15 cellular contexts compared by ENCODE assay signal in genomic region chr16:12544477-12545291, GRCh38.
DNase-seq lines count a peak whose midpoint lies in the region; ATAC-seq, FAIRE-seq and TF ChIP-seq lines count a peak whose summit lies in the region.
"Had no signal": no experiment of that assay in that cellular context is flagged by ENCODE, and none has a peak within 500 bp of the region (broad histone marks: within the 10 kb centered on the region; RNA-seq: fewer than 3 reads in every experiment).

No MANE protein-coding gene starts in this region.

- H3K4me3 Mint-ChIP-seq in dendritic cell treated with granulocyte-macrophage colony-stimulating factor and Interleukin-4, amounts not matched to agents 40 ng/mL and 50 ng/mL, for 4 days, result peak overlapping the region; percentile 13
- H3K4me3 Mint-ChIP-seq in progenitor cell of endocrine pancreas (ENCODE audit: low read depth), result no peak overlapping the region
- no peak overlapping the region for H3K4me3 Mint-ChIP-seq in CD4-positive, alpha-beta T cell

- no peak for TF ChIP-seq POLR2A in GM12891 (IDR thresholded peaks at IDR 0.05; ENCODE audit: low read depth, low read length)

- no peaks in the 10 kb centered on the region for H3K27me3 Mint-ChIP-seq in dendritic cell treated with granulocyte-macrophage colony-stimulating factor and Interleukin-4, amounts not matched to agents 40 ng/mL and 50 ng/mL, for 4 days
- H3K27me3 Mint-ChIP-seq in progenitor cell of endocrine pancreas, result no peaks in the 10 kb centered on the region
- no peaks in the 10 kb centered on the region for H3K27me3 Mint-ChIP-seq in CD4-positive, alpha-beta T cell

- intact Hi-C loops in dendritic cell treated with granulocyte-macrophage colony-stimulating factor and Interleukin-4, amounts not matched to agents 40 ng/mL and 50 ng/mL, for 4 days (cut with micrococcal nuclease), result loop anchor here (5.0 kb wide), 1 partner anchor 87 kb away; no protein-coding TSS in a partner anchor
- intact Hi-C loops in CD4-positive, alpha-beta T cell (cut with DNase I, micrococcal nuclease), result no loop called here

- H3K4me1 ChIP-seq in effector memory CD4-positive, alpha-beta T cell (ENCODE audit: control insufficient read depth, insufficient read depth, low read length, poor library complexity, severe bottlenecking), result no peaks in the 10 kb centered on the region
- H3K4me1 ChIP-seq: breast epithelium, left ventricle myocardium inferior, parathyroid adenoma had no signal

- H3K9me3 Mint-ChIP-seq in dendritic cell treated with granulocyte-macrophage colony-stimulating factor and Interleukin-4, amounts not matched to agents 40 ng/mL and 50 ng/mL, for 4 days, result no peaks in the 10 kb centered on the region
- H3K9me3 Mint-ChIP-seq in progenitor cell of endocrine pancreas (ENCODE audit: low read depth), result no peaks in the 10 kb centered on the region
- H3K9me3 Mint-ChIP-seq in CD4-positive, alpha-beta T cell, result no peaks in the 10 kb centered on the region

- no peaks in the 10 kb centered on the region for H3K9me3 ChIP-seq in effector memory CD4-positive, alpha-beta T cell (ENCODE audit: control insufficient read depth, low read length)
- no peaks in the 10 kb centered on the region for H3K9me3 ChIP-seq in CD4-positive, alpha-beta T cell (ENCODE audit: control insufficient read depth, low read length)
- H3K9me3 ChIP-seq: breast epithelium, left ventricle myocardium inferior had no signal

- H3K27ac ChIP-seq in effector memory CD4-positive, alpha-beta T cell (ENCODE audit: insufficient read depth, low read length, poor library complexity, severe bottlenecking), result no peak overlapping the region
- H3K27ac ChIP-seq in CD4-positive, alpha-beta T cell (ENCODE audit: low read depth, low read length), result no peak overlapping the region
- H3K27ac ChIP-seq: breast epithelium, left ventricle myocardium inferior, parathyroid adenoma, VCaP had no signal

- no peaks in the 10 kb centered on the region for H3K36me3 ChIP-seq in effector memory CD4-positive, alpha-beta T cell (ENCODE audit: control insufficient read depth, insufficient read depth, low read length)
- H3K36me3 ChIP-seq: breast epithelium, left ventricle myocardium inferior had no signal

- DNase-seq in GM12891 (ENCODE audit: insufficient read length, low spot score) (no peak), NCI-H510A (lab: John Stamatoyannopoulos, UW) (peak; percentile 30), renal cortical epithelial cell (ENCODE audit: low read depth) (peak; percentile 38), GM19239 (ENCODE audit: insufficient read length, low spot score) (no peak), progenitor cell of endocrine pancreas (ENCODE audit: low spot score, unreplicated experiment) (no peak)
- no peak for DNase-seq in effector memory CD4-positive, alpha-beta T cell
- DNase-seq in CD4-positive, alpha-beta T cell, result no peak
- DNase-seq: left ventricle myocardium inferior; NCI-H1105 treated with DMSO at 0.1 percent for 48 hours; RPMI8226; stimulated activated CD4-positive, alpha-beta T cell treated with anti-CD3 and anti-CD28 coated beads, Interleukin-4, amount 100 ng/mL, for 24 hours had no signal

- H3K27ac Mint-ChIP-seq in dendritic cell treated with granulocyte-macrophage colony-stimulating factor and Interleukin-4, amounts not matched to agents 40 ng/mL and 50 ng/mL, for 4 days, result peak overlapping the region; percentile 84
- H3K27ac Mint-ChIP-seq in progenitor cell of endocrine pancreas, result no peak overlapping the region
- no peak overlapping the region for H3K27ac Mint-ChIP-seq in CD4-positive, alpha-beta T cell

- no peak for ATAC-seq in CD4-positive, alpha-beta T cell (ENCODE audit: poor library complexity)

- CTCF ChIA-PET in CD4-positive, alpha-beta T cell (lab: Charles Lee), result no interaction called here

- H3K27me3 ChIP-seq in effector memory CD4-positive, alpha-beta T cell (replicated peaks; ENCODE audit: control insufficient read depth, insufficient read depth, low read length, poor library complexity, severe bottlenecking), result no peaks in the 10 kb centered on the region
- H3K27me3 ChIP-seq in CD4-positive, alpha-beta T cell (ENCODE audit: control insufficient read depth, insufficient read depth, low read length), result no peaks in the 10 kb centered on the region
- H3K27me3 ChIP-seq: breast epithelium had no signal

- no peak for TF ChIP-seq CTCF in progenitor cell of endocrine pancreas (IDR thresholded peaks at IDR 0.05; ENCODE audit: unreplicated experiment)
- no peak for TF ChIP-seq CTCF in CD4-positive, alpha-beta T cell (IDR thresholded peaks at IDR 0.05)

- FAIRE-seq in GM12891 (lab: Jason Lieb, UNC), result peak; percentile 66
- no peak for FAIRE-seq in GM19239 (lab: Jason Lieb, UNC)

- POLR2A ChIA-PET in CD4-positive, alpha-beta T cell (lab: Charles Lee), result no interaction called here

- no peak overlapping the region for H3K4me3 ChIP-seq in effector memory CD4-positive, alpha-beta T cell (ENCODE audit: insufficient read depth, low read depth, low read length, poor library complexity, severe bottlenecking)
- H3K4me3 ChIP-seq: breast epithelium, left ventricle myocardium inferior had no signal

- H3K4me1 Mint-ChIP-seq in dendritic cell treated with granulocyte-macrophage colony-stimulating factor and Interleukin-4, amounts not matched to agents 40 ng/mL and 50 ng/mL, for 4 days (ENCODE audit: low read depth), result peaks cover 94% of the 10 kb centered on the region
- peaks cover 4% of the 10 kb centered on the region for H3K4me1 Mint-ChIP-seq in progenitor cell of endocrine pancreas (ENCODE audit: low read depth)
- H3K4me1 Mint-ChIP-seq in CD4-positive, alpha-beta T cell (ENCODE audit: low read depth), result peaks cover 29% of the 10 kb centered on the region

- H3K36me3 Mint-ChIP-seq in dendritic cell treated with granulocyte-macrophage colony-stimulating factor and Interleukin-4, amounts not matched to agents 40 ng/mL and 50 ng/mL, for 4 days (ENCODE audit: low read depth), result peaks cover 34% of the 10 kb centered on the region
- no peaks in the 10 kb centered on the region for H3K36me3 Mint-ChIP-seq in progenitor cell of endocrine pancreas (ENCODE audit: insufficient read depth)
- no peaks in the 10 kb centered on the region for H3K36me3 Mint-ChIP-seq in CD4-positive, alpha-beta T cell (ENCODE audit: low read depth)

TF ChIP-seq in GM12891, 5 proteins besides CTCF, POLR2A, EP300 and RAD21:
- TF ChIP-seq TAF1 (IDR thresholded peaks at IDR 0.05; ENCODE audit: low read depth, low read length), result no peak
- no peak for TF ChIP-seq PAX5 (IDR thresholded peaks at IDR 0.05; ENCODE audit: insufficient read depth, low read length, severe bottlenecking)
- no peak for TF ChIP-seq POU2F2 (IDR thresholded peaks at IDR 0.05; ENCODE audit: low read depth, low read length)
- no peak for TF ChIP-seq SPI1 (IDR thresholded peaks at IDR 0.05; ENCODE audit: low read depth, low read length)
- no peak for TF ChIP-seq POLR2AphosphoS5 (IDR thresholded peaks at IDR 0.05; ENCODE audit: low read depth, low read length)

Comparison
In these comparisons a context has a peak if more than half of its experiments do, and no peak if none do; other contexts are left out.
1. DNase-seq: peak in NCI-H510A (single experiment) and renal cortical epithelial cell (single experiment); none in GM12891 (single experiment), GM19239 (single experiment), progenitor cell of endocrine pancreas (single experiment), effector memory CD4-positive, alpha-beta T cell (0 of 3) and CD4-positive, alpha-beta T cell (0 of 10).